Comparison of ENCODE assay signal across 7 cellular contexts in the genomic region with DNA sequence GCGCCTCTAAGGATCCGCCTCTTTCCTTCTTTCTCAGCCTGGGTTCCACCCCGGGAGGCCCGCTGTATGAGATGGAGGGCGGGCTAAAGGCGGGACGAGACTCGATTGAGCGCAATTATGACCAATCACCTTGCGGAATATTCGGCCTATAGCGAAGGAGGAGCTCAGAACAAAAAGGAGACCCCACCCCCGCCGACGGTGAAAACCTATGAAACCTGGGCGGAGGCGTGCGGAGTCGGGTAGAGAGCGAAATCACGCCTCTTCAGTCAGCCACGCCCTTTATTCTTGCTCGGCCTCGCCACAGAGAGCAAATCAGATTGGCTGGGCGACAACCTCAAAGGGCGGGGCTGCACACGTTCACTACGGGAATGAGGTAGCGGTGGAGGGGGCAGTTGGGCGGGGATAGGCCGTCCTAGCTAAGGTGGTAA. TPM values are rescaled to one million over a fixed set of nuclear protein-coding genes. Genes with fewer than 3 reads are reported as not detected.
DNase-seq lines count a peak whose midpoint lies in the region; ATAC-seq and TF ChIP-seq lines count a peak whose summit lies in the region.

No MANE protein-coding gene starts in this region.

- ATAC-seq in GM18517 (IDR thresholded peaks at IDR 0.05; ENCODE audit: unreplicated experiment) (peak; percentile 90), HG03060 (IDR thresholded peaks at IDR 0.05; ENCODE audit: low read depth, unreplicated experiment) (peak; percentile 83), gastrocnemius medialis (peak; percentile 82 to 88)

- no peaks in the 10 kb centered on the region for H3K9me3 ChIP-seq in gastrocnemius medialis

- peak overlapping the region; percentile 92 to 99 (median 96) for H3K27ac ChIP-seq in gastrocnemius medialis

- peak; percentile 100 for DNase-seq in NCI-H2107 (lab: John Stamatoyannopoulos, UW)
- peak; percentile 97 for DNase-seq in UCSD-AML1 (lab: John Stamatoyannopoulos, UW; ENCODE audit: unreplicated experiment)
- DNase-seq in brain pericyte (ENCODE audit: low read depth, low spot score), result peak; percentile 96
- peak; percentile 94 to 98 for DNase-seq in gastrocnemius medialis

- H3K4me3 ChIP-seq in iPS-11a (ENCODE audit: low read depth, low read length) (peak overlapping the region; percentile 78), gastrocnemius medialis (peak overlapping the region; percentile 67 to 75 (median 72))

- no peaks in the 10 kb centered on the region for H3K27me3 ChIP-seq in gastrocnemius medialis

- in situ Hi-C loops in gastrocnemius medialis (cut with MboI; ENCODE audit: low sequenced_read_pairs in 4 of 4), result loop anchor here in 2 of 4 donors (25.0 kb wide), 2 partner anchors 294 to 319 kb away; no protein-coding TSS in a partner anchor

- peaks cover 13 to 20% of the 10 kb centered on the region in 2 donors for H3K4me1 ChIP-seq in gastrocnemius medialis

- intact Hi-C loops in gastrocnemius medialis (cut with DNase I; ENCODE audit: low total_unique reads), result loop anchor here (1.0 to 5.0 kb wide), 5 partner anchors 15 to 1949 kb away; partner anchors contain the start of genes UBA1 and USP11

- no peak for TF ChIP-seq CTCF in gastrocnemius medialis (IDR thresholded peaks at IDR 0.05 in 4 of 5, conservative IDR thresholded peaks at IDR 0.05 in 1 of 5)

- TF ChIP-seq POLR2A in gastrocnemius medialis (IDR thresholded peaks at IDR 0.05), result no peak

- peaks cover 0 to 38% of the 10 kb centered on the region in 2 donors for H3K36me3 ChIP-seq in gastrocnemius medialis

RNA-seq across cellular contexts. Expression of gene CDK16, which starts 0.6 kb away (rescaled TPM):
- 100 to 1,000 TPM; 124 to 208 (median 178) TPM for total RNA-seq in gastrocnemius medialis

RNA-seq across cellular contexts. Expression of gene USP11, which starts 14.9 kb away (rescaled TPM):
- 10 to 100 TPM; 17.0 to 35.3 (median 25.0) TPM for total RNA-seq in gastrocnemius medialis

RNA-seq across cellular contexts. Expression of gene UBA1, which starts 24.2 kb away (rescaled TPM):
- total RNA-seq in gastrocnemius medialis, result 100 to 1,000 TPM; 113 to 181 (median 162) TPM

Comparison
In these comparisons a context has a peak if more than half of its experiments do, and no peak if none do; other contexts are left out.
1. Peak in every context shown above with its lines: DNase-seq, ATAC-seq, H3K4me3 ChIP-seq and H3K27ac ChIP-seq.